ENCODE assay signal across 35 cellular contexts in genomic region chr19:13997637-13997962, GRCh38. TPM values are rescaled to one million over a fixed set of nuclear protein-coding genes. Genes with fewer than 3 reads are reported as not detected.
A peak's percentile ranks its signal among the peaks of the same experiment; 100 is the strongest.
DNase-seq lines count a peak whose midpoint lies in the region; ATAC-seq, FAIRE-seq and TF ChIP-seq lines count a peak whose summit lies in the region.
"Had no signal": no experiment of that assay in that cellular context is flagged by ENCODE, and none has a peak within 500 bp of the region (broad histone marks: within the 10 kb centered on the region; RNA-seq: fewer than 3 reads in every experiment).

No MANE protein-coding gene starts in this region.

- no peak for TF ChIP-seq CTCF in osteoblast (IDR thresholded peaks at IDR 0.05; ENCODE audit: extremely low read depth, low read depth, low read length)
- TF ChIP-seq CTCF in ascending aorta (IDR thresholded peaks at IDR 0.05) = no peak

- H3K4me1 ChIP-seq in osteoblast (ENCODE audit: insufficient read depth, low read length) (peaks cover 7% of the 10 kb centered on the region), ascending aorta (no peaks in the 10 kb centered on the region)
- H3K4me1 ChIP-seq: A549 had no signal

- FAIRE-seq in GM12891 (lab: Jason Lieb, UNC) = no peak
- FAIRE-seq: A549, astrocyte, keratinocyte had no signal

- no peak overlapping the region for H3K27ac ChIP-seq in osteoblast (ENCODE audit: low read depth, low read length)
- no peak overlapping the region for H3K27ac ChIP-seq in ascending aorta
- H3K27ac ChIP-seq: A549, cardiac muscle cell, coronary artery, upper lobe of right lung had no signal

- intact Hi-C loops in dendritic cell treated with granulocyte-macrophage colony-stimulating factor and Interleukin-4, amounts not matched to agents 40 ng/mL and 50 ng/mL, for 4 days (cut with micrococcal nuclease) = no loop called here
- intact Hi-C loops in ascending aorta (cut with DNase I) = no loop called here

- no peaks in the 10 kb centered on the region for H3K9me3 Mint-ChIP-seq in dendritic cell treated with granulocyte-macrophage colony-stimulating factor and Interleukin-4, amounts not matched to agents 40 ng/mL and 50 ng/mL, for 4 days
- no peaks in the 10 kb centered on the region for H3K9me3 Mint-ChIP-seq in activated T-cell treated with anti-CD3 and anti-CD28 coated beads, Interleukin-2, amount 50 U/mL, for 72 hours
- H3K9me3 Mint-ChIP-seq: effector memory CD8-positive, alpha-beta T cell; natural killer cell had no signal

- H3K27me3 ChIP-seq in osteoblast (ENCODE audit: insufficient read depth, low read length) (no peaks in the 10 kb centered on the region), ascending aorta (no peaks in the 10 kb centered on the region)
- H3K27me3 ChIP-seq: cardiac muscle cell, upper lobe of right lung had no signal

- peaks cover 51% of the 10 kb centered on the region for H3K4me1 Mint-ChIP-seq in dendritic cell treated with granulocyte-macrophage colony-stimulating factor and Interleukin-4, amounts not matched to agents 40 ng/mL and 50 ng/mL, for 4 days (ENCODE audit: low read depth)
- peaks cover 22% of the 10 kb centered on the region for H3K4me1 Mint-ChIP-seq in activated T-cell treated with anti-CD3 and anti-CD28 coated beads, Interleukin-2, amount 50 U/mL, for 72 hours (ENCODE audit: low read depth)

- TF ChIP-seq POLR2A in GM12891 (IDR thresholded peaks at IDR 0.05; ENCODE audit: low read depth, low read length) = no peak

- H3K36me3 ChIP-seq in osteoblast (ENCODE audit: insufficient read depth, low read length) (peaks cover under 1% of the 10 kb centered on the region), ascending aorta (peaks cover 0 to 8% of the 10 kb centered on the region in 2 donors)
- H3K36me3 ChIP-seq: cardiac muscle cell, upper lobe of right lung had no signal

- H2AFZ ChIP-seq in osteoblast (ENCODE audit: low read length) = no peak overlapping the region

- no peak overlapping the region for H3K4me3 Mint-ChIP-seq in dendritic cell treated with granulocyte-macrophage colony-stimulating factor and Interleukin-4, amounts not matched to agents 40 ng/mL and 50 ng/mL, for 4 days
- no peak overlapping the region for H3K4me3 Mint-ChIP-seq in activated T-cell treated with anti-CD3 and anti-CD28 coated beads, Interleukin-2, amount 50 U/mL, for 72 hours
- H3K4me3 Mint-ChIP-seq: activated CD4-positive, alpha-beta memory T cell treated with anti-CD3 and anti-CD28 coated beads, Interleukin-2, amount 10 ng/mL, durations not matched to agents 7 days and 5 days; activated naive CD8-positive, alpha-beta T cell treated with anti-CD3 and anti-CD28 coated beads for 36 hours; effector memory CD8-positive, alpha-beta T cell; natural killer cell had no signal

- H3K79me2 ChIP-seq in osteoblast (ENCODE audit: insufficient read depth, low read length) = peaks cover 46% of the 10 kb centered on the region

- H3K27ac Mint-ChIP-seq in dendritic cell treated with granulocyte-macrophage colony-stimulating factor and Interleukin-4, amounts not matched to agents 40 ng/mL and 50 ng/mL, for 4 days = peak overlapping the region; percentile 68
- no peak overlapping the region for H3K27ac Mint-ChIP-seq in activated T-cell treated with anti-CD3 and anti-CD28 coated beads, Interleukin-2, amount 50 U/mL, for 72 hours
- H3K27ac Mint-ChIP-seq: activated CD4-positive, alpha-beta memory T cell treated with anti-CD3 and anti-CD28 coated beads, Interleukin-2, amount 10 ng/mL, durations not matched to agents 7 days and 5 days; activated naive CD8-positive, alpha-beta T cell treated with anti-CD3 and anti-CD28 coated beads for 36 hours; activated T-helper 2 cell treated with anti-CD3 and anti-CD28 coated beads, Interferon-gamma antibody, Interleukin-2, Interleukin-4, amounts not matched to agents 10 μg/mL and 5 μg/mL and 100 μg/mL, durations not matched to agents 14 hours and 24 hours and 36 hours; natural killer cell had no signal

- no peak overlapping the region for H3K4me2 ChIP-seq in osteoblast (ENCODE audit: insufficient read depth, low read length)
- H3K4me2 ChIP-seq: A549 had no signal

- DNase-seq in AG08395 (ENCODE audit: low spot score) (peak; percentile 1), GM12891 (ENCODE audit: insufficient read length, low spot score) (peak; percentile 2), osteoblast (ENCODE audit: insufficient read length, low spot score, missing footprints) (peak; percentile 82), ascending aorta (ENCODE audit: low spot score in 2 of 2) (no peak)
- no peak for DNase-seq in stimulated activated naive CD4-positive, alpha-beta T cell treated with Interleukin-2 at 50 U/mL for 16 hours (lab: John Stamatoyannopoulos, UW)
- no peak for DNase-seq in activated T-cell treated with anti-CD3 and anti-CD28 coated beads, Interleukin-2, amount 50 U/mL, for 72 hours
- DNase-seq: activated CD4-positive, alpha-beta memory T cell treated with anti-CD3 and anti-CD28 coated beads, Interleukin-2, amount 10 ng/mL, durations not matched to agents 7 days and 5 days; activated CD4-positive, alpha-beta T cell treated with anti-CD3 and anti-CD28 coated beads for 1 hour; activated CD8-positive, alpha-beta memory T cell treated with anti-CD3 and anti-CD28 coated beads, Interleukin-2, amount 50 U/mL, for 48 hours; activated naive CD8-positive, alpha-beta T cell treated with anti-CD3 and anti-CD28 coated beads for 36 hours; DMS153; effector memory CD8-positive, alpha-beta T cell; natural killer cell; NCI-H1436; NCI-H2107; NCI-H345; occipital lobe; SIG-M5; stimulated activated CD4-positive, alpha-beta T cell treated with anti-CD3 and anti-CD28 coated beads, Interleukin-4, amount 100 ng/mL, for 24 hours; upper lobe of right lung had no signal

- no peaks in the 10 kb centered on the region for H3K27me3 Mint-ChIP-seq in dendritic cell treated with granulocyte-macrophage colony-stimulating factor and Interleukin-4, amounts not matched to agents 40 ng/mL and 50 ng/mL, for 4 days
- no peaks in the 10 kb centered on the region for H3K27me3 Mint-ChIP-seq in activated T-cell treated with anti-CD3 and anti-CD28 coated beads, Interleukin-2, amount 50 U/mL, for 72 hours (ENCODE audit: low read depth)
- H3K27me3 Mint-ChIP-seq: activated CD4-positive, alpha-beta memory T cell treated with anti-CD3 and anti-CD28 coated beads, Interleukin-2, amount 10 ng/mL, durations not matched to agents 7 days and 5 days; activated naive CD8-positive, alpha-beta T cell treated with anti-CD3 and anti-CD28 coated beads for 36 hours; effector memory CD8-positive, alpha-beta T cell had no signal

- H3K4me3 ChIP-seq in osteoblast (ENCODE audit: insufficient read depth, low read length) = no peak overlapping the region
- no peak overlapping the region for H3K4me3 ChIP-seq in ascending aorta
- H3K4me3 ChIP-seq: A549, cardiac muscle cell, coronary artery, lung, upper lobe of right lung had no signal

- ATAC-seq in GM18870 (IDR thresholded peaks at IDR 0.05; ENCODE audit: unreplicated experiment) = no peak
- ATAC-seq in activated T-cell treated with anti-CD3 and anti-CD28 coated beads, Interleukin-2, amount 50 U/mL, for 72 hours (replicated peaks in 1 of 2) = no peak
- ATAC-seq: A549; effector memory CD8-positive, alpha-beta T cell; HCT116; natural killer cell; Panc1; upper lobe of right lung had no signal

- H3K36me3 Mint-ChIP-seq in dendritic cell treated with granulocyte-macrophage colony-stimulating factor and Interleukin-4, amounts not matched to agents 40 ng/mL and 50 ng/mL, for 4 days (ENCODE audit: low read depth) = peaks cover 72% of the 10 kb centered on the region
- peaks cover 8 to 14% of the 10 kb centered on the region in 2 donors for H3K36me3 Mint-ChIP-seq in activated T-cell treated with anti-CD3 and anti-CD28 coated beads, Interleukin-2, amount 50 U/mL, for 72 hours (ENCODE audit: insufficient read depth in 2 of 2)
- H3K36me3 Mint-ChIP-seq: natural killer cell had no signal

- H4K20me1 ChIP-seq in osteoblast (ENCODE audit: insufficient read depth, low read length) = peaks cover 11% of the 10 kb centered on the region

- peaks cover 2% of the 10 kb centered on the region for H3K9me3 ChIP-seq in osteoblast (ENCODE audit: low read depth, low read length)
- H3K9me3 ChIP-seq in ascending aorta = no peaks in the 10 kb centered on the region
- H3K9me3 ChIP-seq: upper lobe of right lung had no signal

TF ChIP-seq in GM12891, 5 proteins besides CTCF, POLR2A, EP300 and RAD21:
- TF ChIP-seq POU2F2 (IDR thresholded peaks at IDR 0.05; ENCODE audit: low read depth, low read length) (no peak), SPI1 (IDR thresholded peaks at IDR 0.05; ENCODE audit: low read depth, low read length) (no peak), PAX5 (IDR thresholded peaks at IDR 0.05; ENCODE audit: insufficient read depth, low read length, severe bottlenecking) (no peak), TAF1 (IDR thresholded peaks at IDR 0.05; ENCODE audit: low read depth, low read length) (no peak), POLR2AphosphoS5 (IDR thresholded peaks at IDR 0.05; ENCODE audit: low read depth, low read length) (no peak)

RNA-seq across cellular contexts. Expression of gene RFX1, which starts 8.5 kb away (rescaled TPM):
- polyA plus RNA-seq in GM12891 (2012; ENCODE audit: low read depth, missing spikeins) = 3.4 TPM
- total RNA-seq in osteoblast (2.4 and 2.5 TPM in 2 replicates), ascending aorta (3.3 TPM)
- 10 to 100 TPM; 11.4 to 11.9 TPM for total RNA-seq in activated T-cell treated with anti-CD3 and anti-CD28 coated beads, Interleukin-2, amount 50 U/mL, for 72 hours

RNA-seq across cellular contexts. Expression of gene RLN3, which starts 30.3 kb away (rescaled TPM):
- not detected for polyA plus RNA-seq in GM12891 (2012; ENCODE audit: low read depth, missing spikeins)
- total RNA-seq in osteoblast (not detected in 2 replicates), ascending aorta (not detected)
- not detected for total RNA-seq in activated T-cell treated with anti-CD3 and anti-CD28 coated beads, Interleukin-2, amount 50 U/mL, for 72 hours
- total RNA-seq: activated CD4-positive, alpha-beta memory T cell treated with anti-CD3 and anti-CD28 coated beads, Interleukin-2, amount 10 ng/mL, durations not matched to agents 7 days and 5 days; activated naive CD8-positive, alpha-beta T cell treated with anti-CD3 and anti-CD28 coated beads for 36 hours; activated T-helper 2 cell treated with anti-CD3 and anti-CD28 coated beads, Interferon-gamma antibody, Interleukin-2, Interleukin-4, amounts not matched to agents 10 μg/mL and 5 μg/mL and 100 μg/mL, durations not matched to agents 14 hours and 24 hours and 36 hours; astrocyte; cardiac muscle cell; epithelial cell of proximal tubule; LHCN-M2; mononuclear cell; natural killer cell; occipital lobe; upper lobe of right lung had no signal
- polyA plus RNA-seq: A549, BJ, cardiac muscle cell, keratinocyte had no signal

RNA-seq across cellular contexts. Expression of gene IL27RA, which starts 34.0 kb away (rescaled TPM):
- 18.4 TPM for polyA plus RNA-seq in GM12891 (2012; ENCODE audit: low read depth, missing spikeins)
- total RNA-seq in osteoblast = 1.1 and 1.2 TPM in 2 replicates
- total RNA-seq in ascending aorta = 4.2 TPM
- total RNA-seq in activated T-cell treated with anti-CD3 and anti-CD28 coated beads, Interleukin-2, amount 50 U/mL, for 72 hours = 10 to 100 TPM; 67.0 to 75.2 TPM

RNA-seq across cellular contexts. Expression of gene DCAF15, which starts 45.3 kb away (rescaled TPM):
- polyA plus RNA-seq in GM12891 (2012; ENCODE audit: low read depth, missing spikeins) = 30.0 TPM
- 11.5 and 11.9 TPM in 2 replicates for total RNA-seq in osteoblast
- total RNA-seq in ascending aorta = 35.0 TPM
- total RNA-seq in activated T-cell treated with anti-CD3 and anti-CD28 coated beads, Interleukin-2, amount 50 U/mL, for 72 hours = 10 to 100 TPM; 62.9 to 79.8 TPM

RNA-seq across cellular contexts. Expression of gene PODNL1, which starts 59.4 kb away (rescaled TPM):
- polyA plus RNA-seq in GM12891 (2012; ENCODE audit: low read depth, missing spikeins) = 0.08 TPM
- total RNA-seq in osteoblast = 4.0 and 6.5 TPM in 2 replicates
- 12.9 TPM for total RNA-seq in ascending aorta
- total RNA-seq in activated T-cell treated with anti-CD3 and anti-CD28 coated beads, Interleukin-2, amount 50 U/mL, for 72 hours = under 1 TPM in 1 of 2 donors, not detected in 1; 0.81 TPM
- total RNA-seq: activated naive CD8-positive, alpha-beta T cell treated with anti-CD3 and anti-CD28 coated beads for 36 hours; mononuclear cell; occipital lobe had no signal
- polyA plus RNA-seq: cardiac muscle cell had no signal

Comparison
In these comparisons a context has a peak if more than half of its experiments do, and no peak if none do; other contexts are left out.
1. DNase-seq: peak in AG08395 (single experiment), GM12891 (single experiment) and osteoblast (single experiment); none in stimulated activated naive CD4-positive, alpha-beta T cell treated with Interleukin-2 at 50 U/mL for 16 hours (single experiment), ascending aorta (0 of 2) and activated T-cell treated with anti-CD3 and anti-CD28 coated beads, Interleukin-2, amount 50 U/mL, for 72 hours (0 of 2).
2. RNA of gene IL27RA, which starts 34.0 kb away (total RNA-seq): 67.0 to 75.2 TPM in activated T-cell treated with anti-CD3 and anti-CD28 coated beads, Interleukin-2, amount 50 U/mL, for 72 hours; 4.2 TPM in ascending aorta (single experiment) and 1.1 to 1.2 TPM in osteoblast; every median in the first group is over 10 times any median in the second.